ENCODE assay signal across 19 cellular contexts in genomic region chr4:14218641-14219040, GRCh38.
DNase-seq lines count a peak whose midpoint lies in the region; ATAC-seq and TF ChIP-seq lines count a peak whose summit lies in the region.
"Had no signal": no experiment of that assay in that cellular context is flagged by ENCODE, and none has a peak within 500 bp of the region (broad histone marks: within the 10 kb centered on the region; RNA-seq: fewer than 3 reads in every experiment).

No MANE protein-coding gene starts in this region.

- CTCF ChIA-PET in mammary epithelial cell (lab: Charles Lee; ENCODE audit: low non-redundant PET) = no interaction called here

- no peaks in the 10 kb centered on the region for H3K36me3 ChIP-seq in mammary epithelial cell (ENCODE audit: insufficient read depth, low read length)
- H3K36me3 ChIP-seq: brain microvascular endothelial cell, neutrophil had no signal

- WGBS in right cardiac atrium = 69% methylated on average over 4 of the region's 4 CpGs
- WGBS in mammary epithelial cell (ENCODE audit: low coverage, missing lambda C conversion rate) = 12% methylated on average over 4 of the region's 4 CpGs

- H3K9ac ChIP-seq in mammary epithelial cell (ENCODE audit: insufficient read depth, low read length) = no peak overlapping the region

- no peaks in the 10 kb centered on the region for H4K20me1 ChIP-seq in mammary epithelial cell (ENCODE audit: insufficient read depth, low read length)

- H3K9me3 ChIP-seq in right cardiac atrium (ENCODE audit: control insufficient read depth, low read length) = no peaks in the 10 kb centered on the region
- H3K9me3 ChIP-seq in mammary epithelial cell (replicated peaks; ENCODE audit: insufficient read depth, low read length) = no peaks in the 10 kb centered on the region
- H3K9me3 ChIP-seq: neutrophil had no signal

- intact Hi-C loops in Right ventricle myocardium inferior (cut with DNase I) = no loop called here
- intact Hi-C loops in right cardiac atrium (cut with DNase I) = no loop called here
- intact Hi-C loops in mammary epithelial cell (cut with micrococcal nuclease) = no loop called here
- intact Hi-C loops in left colon (cut with DNase I, micrococcal nuclease) = no loop called here

- H3K27me3 ChIP-seq in right cardiac atrium (ENCODE audit: control insufficient read depth, insufficient read depth) (no peaks in the 10 kb centered on the region), mammary epithelial cell (ENCODE audit: insufficient read depth, low read length) (no peaks in the 10 kb centered on the region)
- H3K27me3 ChIP-seq: brain microvascular endothelial cell, neutrophil had no signal

- in situ Hi-C loops in mammary epithelial cell (cut with MboI; ENCODE audit: low sequenced_read_pairs in 2 of 2) = no loop called here

- dilution Hi-C loops in mammary epithelial cell (cut with HindIII; ENCODE audit: low sequenced_read_pairs) = no loop called here

- H2AFZ ChIP-seq in mammary epithelial cell (ENCODE audit: low read depth, low read length) = peak overlapping the region; percentile 68

- H3K4me2 ChIP-seq in mammary epithelial cell (ENCODE audit: insufficient read depth, low read depth, low read length) = peak overlapping the region; percentile 70
- H3K4me2 ChIP-seq: smooth muscle cell had no signal

- H3K4me3 ChIP-seq in right cardiac atrium (ENCODE audit: low read length) (no peak overlapping the region), mammary epithelial cell (replicated peaks in 1 of 3; ENCODE audit: insufficient read depth in 1 of 3, low read depth in 2 of 3, low read length in 3 of 3) (peak overlapping the region in 2 of 3 experiments; percentile 7 to 11)
- H3K4me3 ChIP-seq: smooth muscle cell had no signal

- H3K27ac ChIP-seq in right cardiac atrium (ENCODE audit: low read length) (no peak overlapping the region), mammary epithelial cell (ENCODE audit: insufficient read depth, low read depth, low read length) (peak overlapping the region; percentile 17)
- H3K27ac ChIP-seq: brain microvascular endothelial cell, neutrophil had no signal

- DNase-seq in Right ventricle myocardium inferior (ENCODE audit: missing footprints) = peak; percentile 58
- no peak for DNase-seq in right cardiac atrium
- DNase-seq in mammary epithelial cell = peak; percentile 88
- no peak for DNase-seq in left colon
- peak; percentile 88 for DNase-seq in superior temporal gyrus (ENCODE audit: extremely low spot score)
- no peak for DNase-seq in RPMI8226
- DNase-seq in cerebellar nuclear complex (lab: John Stamatoyannopoulos, UW) = no peak
- DNase-seq: activated CD8-positive, alpha-beta memory T cell treated with anti-CD3 and anti-CD28 coated beads, Interleukin-2, amount 10 ng/mL, durations not matched to agents 7 days and 5 days; activated naive CD4-positive, alpha-beta T cell treated with Interleukin-2 at 50 U/mL for 16 hours; brain microvascular endothelial cell; CD8-positive, alpha-beta T cell; effector CD8-positive, alpha-beta T cell; SHP77 treated with DMSO at 0.1 percent for 48 hours had no signal

- no peak for ATAC-seq in Right ventricle myocardium inferior
- ATAC-seq in right cardiac atrium = no peak
- peak; percentile 45 for ATAC-seq in left colon
- ATAC-seq in HG02870 (IDR thresholded peaks at IDR 0.05; ENCODE audit: unreplicated experiment) = no peak
- ATAC-seq: activated CD4-positive, CD25-positive, alpha-beta regulatory T cell treated with anti-CD3 and anti-CD28 coated beads, Interleukin-2, amount 50 U/mL, for 24 hours; activated CD8-positive, alpha-beta memory T cell treated with anti-CD3 and anti-CD28 coated beads, Interleukin-2, amount 10 ng/mL, durations not matched to agents 7 days and 5 days; CD8-positive, alpha-beta T cell; HCT116; stimulated activated memory B cell treated with anti-CD40 and anti-IgM and Interleukin-4, amounts not matched to agents 10 μg/mL and 1 μg/mL and 100 μg/mL, for 72 hours had no signal

- BruUV-seq in mammary epithelial cell (replicated peaks; lab: Mats Ljungman, UMichigan) = no TSS peak

- H3K79me2 ChIP-seq in mammary epithelial cell (ENCODE audit: insufficient read depth, low read length) = no peaks in the 10 kb centered on the region

- no peak for TF ChIP-seq CTCF in mammary epithelial cell (conservative IDR thresholded peaks at IDR 0.05 in 1 of 2, IDR thresholded peaks at IDR 0.05 in 1 of 2; ENCODE audit: extremely low read depth in 1 of 2, insufficient read depth in 1 of 2, low read depth in 1 of 2, low read length in 2 of 2)

- H3K4me1 ChIP-seq in right cardiac atrium (ENCODE audit: control insufficient read depth, insufficient read depth, low read length) (no peaks in the 10 kb centered on the region), mammary epithelial cell (ENCODE audit: insufficient read depth, low read length) (peaks cover 11% of the 10 kb centered on the region)

Comparison
In these comparisons a context has a peak if more than half of its experiments do, and no peak if none do; other contexts are left out.
1. DNase-seq: peak in Right ventricle myocardium inferior (single experiment), mammary epithelial cell (single experiment) and superior temporal gyrus (single experiment); none in right cardiac atrium (0 of 3), left colon (0 of 2), RPMI8226 (single experiment) and cerebellar nuclear complex (0 of 2).